8 cellular contexts compared by ENCODE assay signal in genomic region chr7:27095897-27096755, GRCh38. TPM values are rescaled to one million over a fixed set of nuclear protein-coding genes. Genes with fewer than 3 reads are reported as not detected.
A peak's percentile ranks its signal among the peaks of the same experiment; 100 is the strongest.
DNase-seq lines count a peak whose midpoint lies in the region; ATAC-seq and TF ChIP-seq lines count a peak whose summit lies in the region.

Gene HOXA1, minus strand, starts transcription at chr7:27096000. Its CDS starts 88 bp downstream, at chr7:27095912.

- no peaks in the 10 kb centered on the region for H3K36me3 ChIP-seq in A673 (ENCODE audit: insufficient read depth, low read length, poor library complexity, severe bottlenecking)

- DNase-seq in A673 (ENCODE audit: low spot score) (peak; percentile 41), NCI-H2107 treated with DMSO at 0.1 percent for 48 hours (lab: John Stamatoyannopoulos, UW; ENCODE audit: unreplicated experiment) (peak; percentile 75), chondrocyte (ENCODE audit: low spot score) (no peak), lower leg skin (ENCODE audit: low spot score in 2 of 2) (peak; percentile 79 to 94)
- peak; percentile 26 to 55 (median 42) for DNase-seq in activated CD4-positive, CD25-positive, alpha-beta regulatory T cell (lab: John Stamatoyannopoulos, UW)
- DNase-seq in stimulated activated CD4-positive, alpha-beta T cell treated with anti-CD3 and anti-CD28 coated beads, TNF-alpha, amount 100 ng/mL, for 4 hours (ENCODE audit: low read depth in 3 of 3): peak; percentile 41 to 57 (median 52)

- 0 to 1% methylated on average over 42 to 68 of the region's 68 CpGs for WGBS in lower leg skin, 2 donors

- peaks cover 10% of the 10 kb centered on the region for H3K4me1 ChIP-seq in A673 (ENCODE audit: insufficient read depth, low read length, poor library complexity, severe bottlenecking)

- CTCF ChIA-PET in A673 (lab: Charles Lee): no interaction called here

- H3K9me3 ChIP-seq in A673 (ENCODE audit: low read depth, low read length, poor library complexity, severe bottlenecking): no peaks in the 10 kb centered on the region

- no TSS peak for BruUV-seq in A673 (replicated peaks; lab: Mats Ljungman, UMichigan)

- H3K36me3 Mint-ChIP-seq in chondrocyte (ENCODE audit: low read depth): peaks cover 14% of the 10 kb centered on the region

- TF ChIP-seq POLR2A in lower leg skin (IDR thresholded peaks at IDR 0.05): no peak

- H3K9me3 Mint-ChIP-seq in chondrocyte (ENCODE audit: low read depth): no peaks in the 10 kb centered on the region

- no peak within 1 kb of the TSS for H3K27ac ChIP-seq in A673 (ENCODE audit: low read depth, low read length, poor library complexity, severe bottlenecking)

- POLR2A ChIA-PET in A673 (lab: Charles Lee; ENCODE audit: low non-redundant PET): no interaction called here

- H3K4me3 ChIP-seq in A673 (ENCODE audit: low read depth, low read length, poor library complexity, severe bottlenecking): peak within 1 kb of the TSS; percentile 29
- peak within 1 kb of the TSS; percentile 83 for H3K4me3 ChIP-seq in lower leg skin (ENCODE audit: low read depth, poor library complexity, severe bottlenecking)

- H3K27me3 Mint-ChIP-seq in chondrocyte (ENCODE audit: low read depth): peaks cover 51% of the 10 kb centered on the region

- peaks cover 100% of the 10 kb centered on the region for H3K27me3 ChIP-seq in A673 (replicated peaks; ENCODE audit: insufficient read depth, low read depth, low read length, poor library complexity)

- TF ChIP-seq CTCF in A673 (conservative IDR thresholded peaks at IDR 0.05; ENCODE audit: low read depth, low read length): no peak
- no peak for TF ChIP-seq CTCF in chondrocyte (IDR thresholded peaks at IDR 0.05)
- TF ChIP-seq CTCF in lower leg skin (IDR thresholded peaks at IDR 0.05): no peak

- H3K4me3 Mint-ChIP-seq in chondrocyte (ENCODE audit: unreplicated experiment): peak within 1 kb of the TSS; percentile 96

- ATAC-seq in GM18868 (IDR thresholded peaks at IDR 0.05; ENCODE audit: unreplicated experiment) (peak; percentile 84), HG03064 (IDR thresholded peaks at IDR 0.05; ENCODE audit: low read depth, unreplicated experiment) (peak; percentile 86)

- H3K27ac Mint-ChIP-seq in chondrocyte (ENCODE audit: unreplicated experiment): peak within 1 kb of the TSS; percentile 99

- H3K4me1 Mint-ChIP-seq in chondrocyte (ENCODE audit: low read depth): peaks cover 46% of the 10 kb centered on the region

- intact Hi-C loops in A673 (cut with micrococcal nuclease; ENCODE audit: unreplicated experiment) (no loop called here), lower leg skin (cut with DNase I; ENCODE audit: low total_unique reads) (no loop called here)

RNA-seq across cellular contexts. Expression of gene HOXA1, which starts in this region (rescaled TPM):
- total RNA-seq in A673 (2021) (not detected in 2 replicates), chondrocyte (2.7 to 2.9 TPM in 2 of 3 replicates, not detected in the other), lower leg skin (1 to 10 TPM in 2 of 4 donors, under 1 TPM in 2; 0.63 to 3.2 (median 1.9) TPM)

Comparison
In these comparisons a context has a peak if more than half of its experiments do, and no peak if none do; other contexts are left out.
1. Peak in DNase-seq and H3K4me3 ChIP-seq in A673; RNA of the gene not detected or under 1 TPM.